ENCODE assay signal across 8 cellular contexts in genomic region chr13:95834134-95834765, GRCh38.
DNase-seq lines count a peak whose midpoint lies in the region; ATAC-seq and TF ChIP-seq lines count a peak whose summit lies in the region.

No MANE protein-coding gene starts in this region.

- TF ChIP-seq POLR2A in GM18505 (IDR thresholded peaks at IDR 0.05; ENCODE audit: borderline replicate concordance, extremely low read depth, insufficient read depth, insufficient read length): no peak

- in situ Hi-C loops in ACHN (cut with HindIII; ENCODE audit: low pct_ligation_motif_present, low pct_unique_long_range_greater_than_20kb, low sequenced_read_pairs): no loop called here

- ATAC-seq in GM18505 (IDR thresholded peaks at IDR 0.05; ENCODE audit: unreplicated experiment) (peak; percentile 83), HG03039 (IDR thresholded peaks at IDR 0.05; ENCODE audit: unreplicated experiment) (peak; percentile 85), left lobe of liver (peak; percentile 100)

- DNase-seq in ACHN: peak; percentile 50
- peak; percentile 47 for DNase-seq in NCI-H2196 (lab: John Stamatoyannopoulos, UW; ENCODE audit: unreplicated experiment)
- DNase-seq in activated CD4-positive, alpha-beta T cell treated with anti-CD3 and anti-CD28 coated beads for 1 hour: peak; percentile 44
- DNase-seq in cerebellum (ENCODE audit: low spot score): peak; percentile 53
- DNase-seq in left lobe of liver (ENCODE audit: low spot score): peak; percentile 62
- DNase-seq in stimulated activated CD4-positive, alpha-beta T cell treated with anti-CD3 and anti-CD28 coated beads, Interleukin-4, amount 100 ng/mL, for 4 hours: peak; percentile 42 to 52

Comparison
In these comparisons a context has a peak if more than half of its experiments do, and no peak if none do; other contexts are left out.
1. Peak in every context shown above with its lines: DNase-seq and ATAC-seq.